17 cellular contexts compared by ENCODE assay signal in genomic region chr10:130012129-130012528, GRCh38. TPM values are rescaled to one million over a fixed set of nuclear protein-coding genes. Genes with fewer than 3 reads are reported as not detected.
DNase-seq lines count a peak whose midpoint lies in the region; TF ChIP-seq lines count a peak whose summit lies in the region.
"Had no signal": no experiment of that assay in that cellular context is flagged by ENCODE, and none has a peak within 500 bp of the region (broad histone marks: within the 10 kb centered on the region; RNA-seq: fewer than 3 reads in every experiment).

No MANE protein-coding gene starts in this region.

- H3K4me2 ChIP-seq in H9 (ENCODE audit: insufficient read depth, insufficient read length, low read length) (no peak overlapping the region), mesendoderm (ENCODE audit: low read length) (no peak overlapping the region)
- H3K4me2 ChIP-seq: A549 had no signal

- H2BK5ac ChIP-seq in H9 (ENCODE audit: insufficient read length, low read length) = no peak overlapping the region
- H2BK5ac ChIP-seq in mesendoderm (ENCODE audit: low read length) = no peak overlapping the region

- H3K14ac ChIP-seq in H9 (ENCODE audit: insufficient read depth, low read length) = no peak overlapping the region

- H3K27ac ChIP-seq in H9 (ENCODE audit: insufficient read length, low read depth, low read length) (no peak overlapping the region), mesendoderm (ENCODE audit: low read depth, low read length) (no peak overlapping the region)
- H3K27ac ChIP-seq: 22Rv1, A549, C4-2B had no signal

- H3K4me3 ChIP-seq in mesendoderm (ENCODE audit: low read length) = no peak overlapping the region
- H3K4me3 ChIP-seq: A549 had no signal

- no peak for TF ChIP-seq CTCF in H9 (conservative IDR thresholded peaks at IDR 0.05)
- no peak for TF ChIP-seq CTCF in neural crest cell (conservative IDR thresholded peaks at IDR 0.05)
- no peak for TF ChIP-seq CTCF in osteocyte (IDR thresholded peaks at IDR 0.05)
- TF ChIP-seq CTCF in GM13977 (IDR thresholded peaks at IDR 0.05; ENCODE audit: extremely low read depth, insufficient read depth, missing control alignments) = no peak

- H2BK20ac ChIP-seq in H9 (ENCODE audit: low read depth, low read length, poor library complexity, severe bottlenecking) = no peak overlapping the region

- peak overlapping the region; percentile 35 for H3K18ac ChIP-seq in H9 (ENCODE audit: insufficient read length, low read depth, low read length)
- no peak overlapping the region for H3K18ac ChIP-seq in mesendoderm (ENCODE audit: low read length)

- H4K91ac ChIP-seq in H9 (ENCODE audit: insufficient read length, low read depth, low read length) = no peak overlapping the region

- peaks cover 0 to 2% of the 10 kb centered on the region in 2 experiments; a peak in 1 of 4 replicates for H3K4me1 Mint-ChIP-seq in H9
- peaks cover 15% of the 10 kb centered on the region for H3K4me1 Mint-ChIP-seq in neural crest cell
- no peaks in the 10 kb centered on the region for H3K4me1 Mint-ChIP-seq in osteocyte (ENCODE audit: unreplicated experiment)

- H4K8ac ChIP-seq in H9 (replicated peaks; ENCODE audit: insufficient read length, low read depth, low read length) = no peak overlapping the region
- no peak overlapping the region for H4K8ac ChIP-seq in mesendoderm (ENCODE audit: low read depth, low read length)

- H3K23ac ChIP-seq in H9 (ENCODE audit: insufficient read length, low read depth, low read length) (no peak overlapping the region), mesendoderm (ENCODE audit: low read length) (no peak overlapping the region)

- H3K36me3 Mint-ChIP-seq in H9 (ENCODE audit: insufficient read depth in 1 of 3, low read depth in 3 of 3) (no peaks in the 10 kb centered on the region), neural crest cell (ENCODE audit: low read depth) (no peaks in the 10 kb centered on the region), osteocyte (ENCODE audit: unreplicated experiment) (no peaks in the 10 kb centered on the region)

- H3K9me3 Mint-ChIP-seq in H9 = no peaks in the 10 kb centered on the region
- no peaks in the 10 kb centered on the region for H3K9me3 Mint-ChIP-seq in neural crest cell
- peaks cover 5% of the 10 kb centered on the region for H3K9me3 Mint-ChIP-seq in osteocyte (ENCODE audit: unreplicated experiment)
- H3K9me3 Mint-ChIP-seq: CD4-positive, alpha-beta T cell had no signal

- no peak overlapping the region for H3T11ph ChIP-seq in H9 (ENCODE audit: low read length)

- H2AFZ ChIP-seq in H9 (ENCODE audit: low read length) = no peak overlapping the region

- H2BK12ac ChIP-seq in H9 (ENCODE audit: insufficient read length, low read depth, low read length) = no peak overlapping the region

- H4K5ac ChIP-seq in H9 (ENCODE audit: insufficient read length, low read depth, low read length) (no peak overlapping the region), mesendoderm (ENCODE audit: low read length) (no peak overlapping the region)

- no peak overlapping the region for H3K4ac ChIP-seq in H9 (ENCODE audit: low read depth, low read length)
- H3K4ac ChIP-seq in mesendoderm (ENCODE audit: low read depth, low read length) = no peak overlapping the region

- H3K27me3 ChIP-seq in H9 (ENCODE audit: insufficient read depth, low read length) (no peaks in the 10 kb centered on the region), mesendoderm (ENCODE audit: insufficient read depth, low read length, poor library complexity) (no peaks in the 10 kb centered on the region)

- H3K9ac ChIP-seq in H9 (ENCODE audit: extremely low read depth, insufficient read length, low read length) = no peak overlapping the region
- H3K9ac ChIP-seq in mesendoderm (ENCODE audit: low read length) = no peak overlapping the region

- DNase-seq in DMS153 (lab: John Stamatoyannopoulos, UW) = peak; percentile 16
- DNase-seq in DMS153 treated with DMSO at 0.1 percent for 48 hours (lab: John Stamatoyannopoulos, UW; ENCODE audit: unreplicated experiment) = no peak
- no peak for DNase-seq in H9
- DNase-seq in neural crest cell (ENCODE audit: low read depth, low spot score) = no peak
- peak; percentile 79 for DNase-seq in osteocyte (ENCODE audit: extremely low spot score, unreplicated experiment)
- no peak for DNase-seq in mesendoderm
- no peak for DNase-seq in GM13977 (ENCODE audit: low spot score)
- no peak for DNase-seq in cerebellar nuclear complex (lab: John Stamatoyannopoulos, UW)
- DNase-seq: AML-193; Caco-2; CD4-positive, alpha-beta T cell; DMS79 treated with DMSO at 0.1 percent for 48 hours; GF-D8 had no signal

- no peaks in the 10 kb centered on the region for H3K9me3 ChIP-seq in H9 (ENCODE audit: control insufficient read depth, low read depth, low read length)
- H3K9me3 ChIP-seq: A549, Caco-2 had no signal

- H3K79me2 ChIP-seq in H9 (ENCODE audit: insufficient read depth, low read length) = no peaks in the 10 kb centered on the region
- no peaks in the 10 kb centered on the region for H3K79me2 ChIP-seq in mesendoderm (ENCODE audit: control insufficient read depth, insufficient read depth, low read length)

- H3K4me1 ChIP-seq in H9 (ENCODE audit: insufficient read depth, low read length) (no peaks in the 10 kb centered on the region), mesendoderm (ENCODE audit: control insufficient read depth, low read depth, low read length) (no peaks in the 10 kb centered on the region)
- H3K4me1 ChIP-seq: A549, Caco-2 had no signal

- in situ Hi-C loops in GM13977 (cut with MboI; ENCODE audit: low pct_unique_long_range_greater_than_20kb, low sequenced_read_pairs, unreplicated experiment) = no loop called here

- H2BK15ac ChIP-seq in H9 (ENCODE audit: low read depth, low read length) (no peak overlapping the region), mesendoderm (replicated peaks; ENCODE audit: low read depth) (no peak overlapping the region)

- no peaks in the 10 kb centered on the region for H3K36me3 ChIP-seq in mesendoderm (ENCODE audit: control insufficient read depth, insufficient read depth, low read length)

- no peaks in the 10 kb centered on the region for H3K23me2 ChIP-seq in H9 (ENCODE audit: insufficient read length, low read depth, low read length, poor library complexity, severe bottlenecking)

- H4K20me1 ChIP-seq in H9 (ENCODE audit: control insufficient read depth, insufficient read depth, insufficient read length) = no peaks in the 10 kb centered on the region

- H3K56ac ChIP-seq in H9 (ENCODE audit: insufficient read length, low read depth, low read length) (no peak overlapping the region), mesendoderm (ENCODE audit: low read length) (no peak overlapping the region)

- no peak overlapping the region for H2BK120ac ChIP-seq in H9 (ENCODE audit: low read depth, low read length, poor library complexity, severe bottlenecking)
- H2BK120ac ChIP-seq in mesendoderm (ENCODE audit: low read depth, low read length) = no peak overlapping the region

- WGBS in H9 (ENCODE audit: extremely low coverage, insufficient read length, low lambda C conversion rate) = no CpG with 5 or more reads among the region's 12 CpGs
- WGBS in mesendoderm (ENCODE audit: extremely low coverage, insufficient coverage, low lambda C conversion rate) = no CpG with 5 or more reads among the region's 12 CpGs

- H3K27me3 Mint-ChIP-seq in H9 (ENCODE audit: low read depth) (peaks cover 5% of the 10 kb centered on the region), neural crest cell (ENCODE audit: low read depth) (peaks cover 8% of the 10 kb centered on the region), osteocyte (ENCODE audit: unreplicated experiment) (peaks cover 2% of the 10 kb centered on the region)

- H3K27ac Mint-ChIP-seq in H9 (peak overlapping the region in 2 of 3 experiments; percentile 4 to 53; a peak in 2 of 7 replicates), neural crest cell (ENCODE audit: unreplicated experiment) (peak overlapping the region; percentile 40), osteocyte (ENCODE audit: unreplicated experiment) (no peak overlapping the region)
- H3K27ac Mint-ChIP-seq: CD4-positive, alpha-beta T cell had no signal

- no peak overlapping the region for H3K4me3 Mint-ChIP-seq in H9
- H3K4me3 Mint-ChIP-seq in neural crest cell = no peak overlapping the region
- no peak overlapping the region for H3K4me3 Mint-ChIP-seq in osteocyte (ENCODE audit: unreplicated experiment)
- H3K4me3 Mint-ChIP-seq: CD4-positive, alpha-beta T cell had no signal

- H3K79me1 ChIP-seq in H9 (ENCODE audit: insufficient read depth, low read depth, low read length, poor library complexity, severe bottlenecking) (no peaks in the 10 kb centered on the region), mesendoderm (ENCODE audit: low read length) (no peaks in the 10 kb centered on the region)

- H2AK5ac ChIP-seq in H9 (ENCODE audit: insufficient read length, low read length) = no peak overlapping the region
- no peak overlapping the region for H2AK5ac ChIP-seq in mesendoderm (ENCODE audit: low read length)

RNA-seq across cellular contexts. Expression of gene EBF3, which starts 48.1 kb away (rescaled TPM):
- total RNA-seq in H9 (2021) = 0.04 and 0.22 TPM in 2 replicates
- total RNA-seq in neural crest cell = 11.2 and 11.6 TPM in 2 replicates
- total RNA-seq in osteocyte = 0.59 and 0.63 TPM in 2 replicates
- polyA plus RNA-seq in mesendoderm (2013, experiment 1 of 2) = 0.87 TPM
- polyA plus RNA-seq in mesendoderm (2013, experiment 2 of 2) = 0.76 TPM
- total RNA-seq: CD4-positive, alpha-beta T cell; HT1080 had no signal

Comparison
In these comparisons a context has a peak if more than half of its experiments do, and no peak if none do; other contexts are left out.
1. DNase-seq: peak in DMS153 (single experiment) and osteocyte (single experiment); none in DMS153 treated with DMSO at 0.1 percent for 48 hours (single experiment), H9 (single experiment), neural crest cell (single experiment), mesendoderm (single experiment), GM13977 (single experiment) and cerebellar nuclear complex (0 of 2).